In genomic region chr10:128210215-128211063, GRCh38 we compare ENCODE assay signal across 8 cellular contexts.
DNase-seq lines count a peak whose midpoint lies in the region; ATAC-seq and TF ChIP-seq lines count a peak whose summit lies in the region.

No MANE protein-coding gene starts in this region.

- H3K27ac Mint-ChIP-seq in naive B cell, result peak overlapping the region in 3 of 6 donors; percentile 34 to 77 (median 69)
- H3K27ac Mint-ChIP-seq in stimulated activated memory B cell treated with anti-CD40 and anti-IgM and Interleukin-4, amounts not matched to agents 10 μg/mL and 1 μg/mL and 100 μg/mL, for 72 hours, result no peak overlapping the region

- peak overlapping the region; percentile 73 to 85 (median 81) for H3K4me3 Mint-ChIP-seq in naive B cell
- H3K4me3 Mint-ChIP-seq in stimulated activated memory B cell treated with anti-CD40 and anti-IgM and Interleukin-4, amounts not matched to agents 10 μg/mL and 1 μg/mL and 100 μg/mL, for 72 hours, result peak overlapping the region; percentile 52

- H3K36me3 Mint-ChIP-seq in naive B cell, result no peaks in the 10 kb centered on the region
- no peaks in the 10 kb centered on the region for H3K36me3 Mint-ChIP-seq in stimulated activated memory B cell treated with anti-CD40 and anti-IgM and Interleukin-4, amounts not matched to agents 10 μg/mL and 1 μg/mL and 100 μg/mL, for 72 hours

- H3K9me3 Mint-ChIP-seq in naive B cell, result peaks cover 0 to 4% (median 0%) of the 10 kb centered on the region in 7 donors
- no peaks in the 10 kb centered on the region for H3K9me3 Mint-ChIP-seq in stimulated activated memory B cell treated with anti-CD40 and anti-IgM and Interleukin-4, amounts not matched to agents 10 μg/mL and 1 μg/mL and 100 μg/mL, for 72 hours

- no peak for TF ChIP-seq POLR2A in esophagus squamous epithelium (IDR thresholded peaks at IDR 0.05)

- ATAC-seq in GM19452 (IDR thresholded peaks at IDR 0.05; ENCODE audit: unreplicated experiment) (peak; percentile 53), naive B cell (ENCODE audit: low read depth in 2 of 2) (peak; percentile 61)
- ATAC-seq in stimulated activated memory B cell treated with anti-CD40 and anti-IgM and Interleukin-4, amounts not matched to agents 10 μg/mL and 1 μg/mL and 100 μg/mL, for 72 hours, result peak; percentile 67

- H3K4me1 Mint-ChIP-seq in naive B cell, result peaks cover 10 to 15% (median 12%) of the 10 kb centered on the region in 3 donors
- peaks cover 11% of the 10 kb centered on the region for H3K4me1 Mint-ChIP-seq in stimulated activated memory B cell treated with anti-CD40 and anti-IgM and Interleukin-4, amounts not matched to agents 10 μg/mL and 1 μg/mL and 100 μg/mL, for 72 hours

- H3K27me3 Mint-ChIP-seq in naive B cell, result peaks cover 5 to 15% (median 6%) of the 10 kb centered on the region in 3 donors
- peaks cover 78% of the 10 kb centered on the region for H3K27me3 Mint-ChIP-seq in stimulated activated memory B cell treated with anti-CD40 and anti-IgM and Interleukin-4, amounts not matched to agents 10 μg/mL and 1 μg/mL and 100 μg/mL, for 72 hours

- 0 to 2% methylated on average over 1 to 20 of the region's 91 CpGs for WGBS in esophagus squamous epithelium, 2 donors

- no peaks in the 10 kb centered on the region for H3K36me3 ChIP-seq in esophagus squamous epithelium

- intact Hi-C loops in esophagus squamous epithelium (cut with DNase I), result no loop called here

- peak overlapping the region; percentile 52 to 80 (median 72) for H3K27ac ChIP-seq in esophagus squamous epithelium

- DNase-seq in Ammon's horn (ENCODE audit: low spot score) (peak; percentile 55), LNCaP clone FGC (ENCODE audit: low read depth) (no peak), activated T-cell treated with anti-CD3 and anti-CD28 coated beads for 4 hours (peak; percentile 67), esophagus squamous epithelium (lab: John Stamatoyannopoulos, UW) (no peak), naive B cell (peak; percentile 60), SIG-M5 (lab: John Stamatoyannopoulos, UW) (no peak)

- peak overlapping the region; percentile 56 for H3K4me3 ChIP-seq in LNCaP clone FGC (ENCODE audit: low read depth, low read length)
- H3K4me3 ChIP-seq in esophagus squamous epithelium, result peak overlapping the region; percentile 42 to 81 (median 70)

- H3K27me3 ChIP-seq in esophagus squamous epithelium, result peaks cover 0 to 13% (median 0%) of the 10 kb centered on the region in 4 donors

- TF ChIP-seq CTCF in LNCaP clone FGC (IDR thresholded peaks at IDR 0.05; ENCODE audit: control insufficient read depth, extremely low read depth, insufficient read depth), result peak; percentile 87
- TF ChIP-seq CTCF in esophagus squamous epithelium (IDR thresholded peaks at IDR 0.05), result peak in 5 of 6 experiments; percentile 32 to 80 (median 59)

- H3K9me3 ChIP-seq in esophagus squamous epithelium, result no peaks in the 10 kb centered on the region

- H3K4me1 ChIP-seq in esophagus squamous epithelium, result peaks cover 0 to 25% (median 5%) of the 10 kb centered on the region in 3 donors

Comparison
In these comparisons a context has a peak if more than half of its experiments do, and no peak if none do; other contexts are left out.
1. DNase-seq: peak in Ammon's horn (single experiment), activated T-cell treated with anti-CD3 and anti-CD28 coated beads for 4 hours (single experiment) and naive B cell (single experiment); none in LNCaP clone FGC (single experiment), esophagus squamous epithelium (single experiment) and SIG-M5 (single experiment).
2. Peak in every context shown above with its lines, with median percentiles within 50 percentile points of each other: ATAC-seq.